Comparison of ENCODE assay signal across 8 cellular contexts in the genomic region with DNA sequence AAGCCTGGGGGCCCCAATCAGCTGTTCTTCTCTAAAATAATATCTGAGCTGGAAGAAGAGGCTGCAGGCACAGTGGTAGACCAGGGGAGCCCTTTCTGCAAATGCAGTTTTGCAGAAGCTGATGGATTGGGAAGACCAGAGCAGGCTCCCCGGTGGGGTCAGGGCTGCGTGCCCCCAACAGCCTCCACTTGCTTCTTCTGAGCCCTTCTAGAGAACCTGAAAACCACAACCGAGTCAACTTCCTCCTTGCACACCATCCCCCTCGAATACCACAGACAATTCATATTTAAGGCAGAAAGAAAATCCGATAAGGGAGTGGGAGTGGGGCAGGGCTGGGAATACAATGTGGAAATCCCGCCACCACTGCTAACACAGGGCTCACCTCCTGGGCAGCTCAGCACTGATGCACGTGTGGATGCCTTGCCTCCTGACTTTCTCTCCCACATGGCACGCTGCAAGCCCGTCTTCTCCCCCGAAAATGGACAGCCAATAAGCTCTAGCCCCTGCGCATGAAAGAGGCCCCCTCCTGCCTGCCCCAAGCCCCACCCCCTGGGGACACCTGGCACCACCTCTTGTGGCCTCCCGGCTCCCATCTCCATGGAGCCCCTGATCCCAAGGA. TPM values are rescaled to one million over a fixed set of nuclear protein-coding genes. Genes with fewer than 3 reads are reported as not detected.
A peak's percentile ranks its signal among the peaks of the same experiment; 100 is the strongest.
DNase-seq lines count a peak whose midpoint lies in the region; ATAC-seq and TF ChIP-seq lines count a peak whose summit lies in the region.

No MANE protein-coding gene starts in this region.

- no peak for ATAC-seq in left lung
- ATAC-seq in GM18873 (IDR thresholded peaks at IDR 0.05; ENCODE audit: low FRiP score, unreplicated experiment), result no peak
- no peak for ATAC-seq in HG02610 (IDR thresholded peaks at IDR 0.05; ENCODE audit: unreplicated experiment)

- no peaks in the 10 kb centered on the region for H3K9me3 ChIP-seq in left lung

- no peaks in the 10 kb centered on the region for H3K36me3 ChIP-seq in left lung

- peak overlapping the region; percentile 81 to 92 for H3K27ac ChIP-seq in left lung

- peaks cover 50 to 65% of the 10 kb centered on the region in 2 donors for H3K4me1 ChIP-seq in left lung

- no peak for TF ChIP-seq CTCF in left lung (IDR thresholded peaks at IDR 0.05)

- H3K27me3 ChIP-seq in left lung, result no peaks in the 10 kb centered on the region

- no peak overlapping the region for H3K4me3 ChIP-seq in left lung

- DNase-seq in activated CD8-positive, alpha-beta memory T cell treated with anti-CD3 and anti-CD28 coated beads for 24 hours, result peak; percentile 82
- DNase-seq in activated CD8-positive, alpha-beta memory T cell treated with anti-CD3 and anti-CD28 coated beads, Interleukin-2, amount 50 U/mL, for 4 hours, result no peak
- DNase-seq in M059J (ENCODE audit: low read depth), result peak; percentile 78
- peak; percentile 45 for DNase-seq in activated T-cell treated with anti-CD3 and anti-CD28 coated beads, Interleukin-2, amount 50 U/mL, for 1 hour
- DNase-seq in left lung, result no peak
- no peak for DNase-seq in nucleus accumbens (lab: John Stamatoyannopoulos, UW)

- intact Hi-C loops in left lung (cut with DNase I), result no loop called here

RNA-seq across cellular contexts. Expression of gene ALDH4A1, which starts 25.4 kb away (rescaled TPM):
- total RNA-seq in M059J (2014; rRNA removed; shearing (Covaris generic)), result 5.8 and 14.8 TPM in 2 replicates
- total RNA-seq in left lung, result 10 to 100 TPM; 11.3 to 17.4 TPM

RNA-seq across cellular contexts. Expression of gene IFFO2, which starts 28.7 kb away (rescaled TPM):
- 6.7 and 13.2 TPM in 2 replicates for total RNA-seq in M059J (2014; rRNA removed; shearing (Covaris generic))
- total RNA-seq in left lung, result 10 to 100 TPM; 14.1 to 14.7 TPM

Comparison
In these comparisons a context has a peak if more than half of its experiments do, and no peak if none do; other contexts are left out.
1. DNase-seq: peak in activated CD8-positive, alpha-beta memory T cell treated with anti-CD3 and anti-CD28 coated beads for 24 hours (single experiment), M059J (single experiment) and activated T-cell treated with anti-CD3 and anti-CD28 coated beads, Interleukin-2, amount 50 U/mL, for 1 hour (single experiment); none in activated CD8-positive, alpha-beta memory T cell treated with anti-CD3 and anti-CD28 coated beads, Interleukin-2, amount 50 U/mL, for 4 hours (single experiment), left lung (0 of 2) and nucleus accumbens (0 of 56).